Comparison of ENCODE assay signal across 8 cellular contexts in genomic region chr1:12230549-12231275, GRCh38. TPM values are rescaled to one million over a fixed set of nuclear protein-coding genes. Genes with fewer than 3 reads are reported as not detected.
DNase-seq lines count a peak whose midpoint lies in the region; ATAC-seq and TF ChIP-seq lines count a peak whose summit lies in the region.

No MANE protein-coding gene starts in this region.

- H3K4me1 ChIP-seq in CD8-positive, alpha-beta memory T cell (ENCODE audit: insufficient read depth, low read length): peaks cover 21% of the 10 kb centered on the region
- H3K4me1 ChIP-seq in GM23248 (ENCODE audit: insufficient read depth) (peaks cover 13% of the 10 kb centered on the region; the same call in 1 of the 2 replicates), tibial nerve (peaks cover 0 to 41% (median 12%) of the 10 kb centered on the region in 4 donors)
- H3K4me1 ChIP-seq in effector memory CD4-positive, alpha-beta T cell (ENCODE audit: control insufficient read depth, insufficient read depth, low read length, poor library complexity, severe bottlenecking): peaks cover 10% of the 10 kb centered on the region

- H2AFZ ChIP-seq in GM23248: peak overlapping the region; percentile 79

- no peaks in the 10 kb centered on the region for H3K27me3 ChIP-seq in CD8-positive, alpha-beta memory T cell (ENCODE audit: insufficient read depth, low read length, poor library complexity, severe bottlenecking)
- H3K27me3 ChIP-seq in GM23248 (replicated peaks; ENCODE audit: insufficient read depth) (no peaks in the 10 kb centered on the region), tibial nerve (no peaks in the 10 kb centered on the region)
- H3K27me3 ChIP-seq in effector memory CD4-positive, alpha-beta T cell (replicated peaks; ENCODE audit: control insufficient read depth, insufficient read depth, low read length, poor library complexity, severe bottlenecking): no peaks in the 10 kb centered on the region

- H3K27ac ChIP-seq in CD8-positive, alpha-beta memory T cell (ENCODE audit: low read depth, low read length): peak overlapping the region; percentile 86
- H3K27ac ChIP-seq in GM23248 (peak overlapping the region; percentile 64), tibial nerve (peak overlapping the region; percentile 39 to 94 (median 88))
- H3K27ac ChIP-seq in effector memory CD4-positive, alpha-beta T cell (ENCODE audit: insufficient read depth, low read length, poor library complexity, severe bottlenecking): peak overlapping the region; percentile 75

- H3K9me2 ChIP-seq in GM23248 (ENCODE audit: insufficient read depth): no peaks in the 10 kb centered on the region

- TF ChIP-seq CTCF in tibial nerve (IDR thresholded peaks at IDR 0.05): no peak

- peaks cover 0 to 20% (median 2%) of the 10 kb centered on the region in 3 donors for H3K36me3 Mint-ChIP-seq in CD8-positive, alpha-beta memory T cell
- peaks cover 3% of the 10 kb centered on the region for H3K36me3 Mint-ChIP-seq in memory B cell

- H3F3A ChIP-seq in GM23248 (ENCODE audit: insufficient read depth): no peaks in the 10 kb centered on the region

- H4K20me1 ChIP-seq in GM23248 (ENCODE audit: insufficient read depth): no peaks in the 10 kb centered on the region; the same call in 1 of the 2 replicates

- POLR2A ChIA-PET in CD8-positive, alpha-beta memory T cell (lab: Charles Lee): interaction anchor here (1.2 kb wide), 1 partner anchor 80 kb away, joined by 8 read pairs; no protein-coding TSS in a partner anchor

- WGBS in GM23248 (ENCODE audit: low coverage in 1 of 2, low lambda C conversion rate in 2 of 2, missing lambda C conversion rate in 2 of 2), 2 experiments: 0 to 2% methylated on average over 26 to 36 of the region's 36 CpGs
- 1% methylated on average over 23 to 26 of the region's 36 CpGs for WGBS in tibial nerve, 2 donors

- peak overlapping the region in 7 of 8 donors; percentile 47 to 90 (median 83) for H3K27ac Mint-ChIP-seq in CD8-positive, alpha-beta memory T cell
- H3K27ac Mint-ChIP-seq in memory B cell: peak overlapping the region; percentile 74

- no peaks in the 10 kb centered on the region for H3K27me3 Mint-ChIP-seq in CD8-positive, alpha-beta memory T cell
- H3K27me3 Mint-ChIP-seq in memory B cell: no peaks in the 10 kb centered on the region

- CTCF ChIA-PET in CD8-positive, alpha-beta memory T cell (lab: Charles Lee): interaction anchor here (0.9 kb wide), 1 partner anchor 28 kb away, joined by 3 read pairs; no protein-coding TSS in a partner anchor

- H3K4me1 Mint-ChIP-seq in CD8-positive, alpha-beta memory T cell: peaks cover 24 to 39% (median 30%) of the 10 kb centered on the region in 3 donors
- peaks cover 14% of the 10 kb centered on the region for H3K4me1 Mint-ChIP-seq in memory B cell

- H3K4me2 ChIP-seq in GM23248 (ENCODE audit: unreplicated experiment): peak overlapping the region; percentile 92

- TF ChIP-seq EP300 in tibial nerve (IDR thresholded peaks at IDR 0.05): no peak

- in situ Hi-C loops in GM23248 (cut with MboI): no loop called here
- in situ Hi-C loops in SK-MEL-5 (cut with HindIII; ENCODE audit: low pct_unique_long_range_greater_than_20kb, low sequenced_read_pairs): no loop called here

- DNase-seq in CD8-positive, alpha-beta memory T cell: peak in 2 of 5 donors; percentile 19 to 23
- DNase-seq in GM23248: peak; percentile 68
- peak; percentile 31 for DNase-seq in SK-MEL-5 (ENCODE audit: low read depth, low spot score)
- no peak for DNase-seq in effector memory CD4-positive, alpha-beta T cell
- DNase-seq in memory B cell (ENCODE audit: low spot score in 2 of 2): no peak
- no peak for DNase-seq in tibial nerve (ENCODE audit: low spot score in 2 of 2)
- DNase-seq in NCI-H2171 treated with DMSO at 0.1 percent for 48 hours (lab: John Stamatoyannopoulos, UW): no peak
- DNase-seq in DMS79 (lab: John Stamatoyannopoulos, UW): no peak

- H3K9me3 ChIP-seq in CD8-positive, alpha-beta memory T cell (ENCODE audit: low read length): no peaks in the 10 kb centered on the region
- no peaks in the 10 kb centered on the region for H3K9me3 ChIP-seq in GM23248 (ENCODE audit: low read depth)
- no peaks in the 10 kb centered on the region for H3K9me3 ChIP-seq in effector memory CD4-positive, alpha-beta T cell (ENCODE audit: control insufficient read depth, low read length)
- no peaks in the 10 kb centered on the region for H3K9me3 ChIP-seq in tibial nerve

- H3K36me3 ChIP-seq in CD8-positive, alpha-beta memory T cell (ENCODE audit: insufficient read depth, low read length): no peaks in the 10 kb centered on the region
- H3K36me3 ChIP-seq in GM23248 (ENCODE audit: low read depth) (no peaks in the 10 kb centered on the region), tibial nerve (peaks cover 0 to 13% (median 0%) of the 10 kb centered on the region in 3 donors)
- peaks cover 5% of the 10 kb centered on the region for H3K36me3 ChIP-seq in effector memory CD4-positive, alpha-beta T cell (ENCODE audit: control insufficient read depth, insufficient read depth, low read length)

- peak overlapping the region; percentile 89 to 95 (median 90) for H3K4me3 Mint-ChIP-seq in CD8-positive, alpha-beta memory T cell
- H3K4me3 Mint-ChIP-seq in memory B cell: peak overlapping the region; percentile 95

- peak overlapping the region; percentile 91 for H3K4me3 ChIP-seq in CD8-positive, alpha-beta memory T cell (ENCODE audit: low read length)
- peak overlapping the region; percentile 92 for H3K4me3 ChIP-seq in GM23248
- H3K4me3 ChIP-seq in effector memory CD4-positive, alpha-beta T cell (ENCODE audit: insufficient read depth, low read depth, low read length, poor library complexity, severe bottlenecking): peak overlapping the region; percentile 99
- H3K4me3 ChIP-seq in tibial nerve: peak overlapping the region; percentile 73 to 99 (median 93)

- peak overlapping the region; percentile 89 for H3K9ac ChIP-seq in GM23248

- no peaks in the 10 kb centered on the region for H3K9me3 Mint-ChIP-seq in CD8-positive, alpha-beta memory T cell
- H3K9me3 Mint-ChIP-seq in memory B cell: no peaks in the 10 kb centered on the region

- ATAC-seq in memory B cell (ENCODE audit: low read depth): peak; percentile 30

- peaks cover 58% of the 10 kb centered on the region for H3K79me2 ChIP-seq in GM23248 (ENCODE audit: insufficient read depth)

- no peak for TF ChIP-seq POLR2A in tibial nerve (IDR thresholded peaks at IDR 0.05)

RNA-seq across cellular contexts. Expression of gene VPS13D, which starts 0.9 kb away (rescaled TPM):
- 10 to 100 TPM; 24.1 to 28.5 TPM for total RNA-seq in CD8-positive, alpha-beta memory T cell
- polyA plus RNA-seq in CD8-positive, alpha-beta memory T cell: 9.7 TPM
- total RNA-seq in GM23248 (2014; rRNA removed; shearing (Covaris generic)): 16.4 and 18.7 TPM in 2 replicates
- polyA plus RNA-seq in GM23248 (2016; fragmentation: Nextera tagmentation; extraction: Ambion mirVana): 5.6 and 6.8 TPM in 2 replicates
- total RNA-seq in SK-MEL-5 (2014; rRNA removed; shearing (Covaris generic)): 8.9 and 10.4 TPM in 2 replicates
- 16.5 and 22.5 TPM in 2 replicates for polyA plus RNA-seq in SK-MEL-5 (2015; cell fraction: cytosol; rRNA removed)
- polyA plus RNA-seq in SK-MEL-5 (2015; cell fraction: nucleus; rRNA removed): 19.4 and 28.0 TPM in 2 replicates
- 100 to 1,000 TPM in 3 of 4 donors, 10 to 100 TPM in 1; 99.2 to 132 (median 110) TPM for total RNA-seq in tibial nerve

Comparison
In these comparisons a context has a peak if more than half of its experiments do, and no peak if none do; other contexts are left out.
1. DNase-seq: peak in GM23248 (single experiment) and SK-MEL-5 (single experiment); none in effector memory CD4-positive, alpha-beta T cell (0 of 3), memory B cell (0 of 2), tibial nerve (0 of 2), NCI-H2171 treated with DMSO at 0.1 percent for 48 hours (single experiment) and DMS79 (single experiment).
2. Peak in every context shown above with its lines, with median percentiles within 50 percentile points of each other: H3K27ac ChIP-seq and H3K4me3 ChIP-seq.